14 cellular contexts compared by ENCODE assay signal in genomic region chr9:76472925-76473324, GRCh38. TPM values are rescaled to one million over a fixed set of nuclear protein-coding genes. Genes with fewer than 3 reads are reported as not detected.
DNase-seq lines count a peak whose midpoint lies in the region; ATAC-seq lines count a peak whose summit lies in the region.
"Had no signal": no experiment of that assay in that cellular context is flagged by ENCODE, and none has a peak within 500 bp of the region (broad histone marks: within the 10 kb centered on the region; RNA-seq: fewer than 3 reads in every experiment).

No MANE protein-coding gene starts in this region.

- H3K27me3 Mint-ChIP-seq in immature natural killer cell (ENCODE audit: low read depth in 3 of 3) = no peaks in the 10 kb centered on the region
- no peaks in the 10 kb centered on the region for H3K27me3 Mint-ChIP-seq in stimulated activated naive B cell treated with anti-CD40 and anti-IgM and Interleukin-4, amounts not matched to agents 10 μg/mL and 1 μg/mL and 100 μg/mL, for 72 hours

- peaks cover 0 to 4% (median under 1%) of the 10 kb centered on the region in 3 donors for H3K36me3 Mint-ChIP-seq in immature natural killer cell
- H3K36me3 Mint-ChIP-seq in stimulated activated naive B cell treated with anti-CD40 and anti-IgM and Interleukin-4, amounts not matched to agents 10 μg/mL and 1 μg/mL and 100 μg/mL, for 72 hours = peaks cover 35 to 48% of the 10 kb centered on the region in 2 donors
- H3K36me3 Mint-ChIP-seq: stimulated activated effector memory CD8-positive, alpha-beta T cell treated with anti-CD3 and anti-CD28 coated beads, Interleukin-12 subunit alpha, Interleukin-12 subunit beta, amount 100 ng/mL, for 72 hours had no signal

- peaks cover 27 to 35% of the 10 kb centered on the region in 2 donors for H3K4me1 Mint-ChIP-seq in immature natural killer cell
- peaks cover 48 to 67% of the 10 kb centered on the region in 2 donors for H3K4me1 Mint-ChIP-seq in stimulated activated naive B cell treated with anti-CD40 and anti-IgM and Interleukin-4, amounts not matched to agents 10 μg/mL and 1 μg/mL and 100 μg/mL, for 72 hours

- H3K9me3 Mint-ChIP-seq in immature natural killer cell = no peaks in the 10 kb centered on the region
- peaks cover 4 to 6% of the 10 kb centered on the region in 2 donors for H3K9me3 Mint-ChIP-seq in stimulated activated naive B cell treated with anti-CD40 and anti-IgM and Interleukin-4, amounts not matched to agents 10 μg/mL and 1 μg/mL and 100 μg/mL, for 72 hours
- H3K9me3 Mint-ChIP-seq: stimulated activated effector memory CD8-positive, alpha-beta T cell treated with anti-CD3 and anti-CD28 coated beads, Interleukin-12 subunit alpha, Interleukin-12 subunit beta, amount 100 ng/mL, for 72 hours had no signal

- ATAC-seq in stimulated activated naive B cell treated with anti-CD40 and anti-IgM and Interleukin-4, amounts not matched to agents 10 μg/mL and 1 μg/mL and 100 μg/mL, for 72 hours (replicated peaks) = no peak

- H3K4me3 Mint-ChIP-seq in immature natural killer cell = peak overlapping the region in 4 of 5 donors; percentile 36 to 81 (median 54)
- H3K4me3 Mint-ChIP-seq in stimulated activated naive B cell treated with anti-CD40 and anti-IgM and Interleukin-4, amounts not matched to agents 10 μg/mL and 1 μg/mL and 100 μg/mL, for 72 hours = peak overlapping the region; percentile 71
- H3K4me3 Mint-ChIP-seq: stimulated activated effector memory CD8-positive, alpha-beta T cell treated with anti-CD3 and anti-CD28 coated beads, Interleukin-12 subunit alpha, Interleukin-12 subunit beta, amount 100 ng/mL, for 72 hours had no signal

- peak; percentile 45 for DNase-seq in NCI-H1436 treated with DMSO at 0.1 percent for 48 hours (lab: John Stamatoyannopoulos, UW)
- DNase-seq in NCI-H1436 (lab: John Stamatoyannopoulos, UW) = no peak
- peak; percentile 19 for DNase-seq in NCI-H774 (lab: John Stamatoyannopoulos, UW)
- no peak for DNase-seq in immature natural killer cell
- DNase-seq in stimulated activated naive B cell treated with anti-CD40 and anti-IgM and Interleukin-4, amounts not matched to agents 10 μg/mL and 1 μg/mL and 100 μg/mL, for 72 hours = no peak
- DNase-seq in stimulated activated CD4-positive, alpha-beta T cell treated with anti-CD3 and anti-CD28 coated beads, Interleukin-4, amount 100 ng/mL, for 4 hours = no peak
- DNase-seq in activated T-cell treated with anti-CD3 and anti-CD28 coated beads, Interleukin-2, amount 50 U/mL, for 1 hour = no peak
- no peak for DNase-seq in hippocampal formation (lab: John Stamatoyannopoulos, UW)
- DNase-seq: adrenal gland; DMS79; effector memory CD4-positive, alpha-beta T cell; NCI-H82; T-helper 2 cell had no signal

- peak overlapping the region in 4 of 6 donors; percentile 45 to 83 (median 64) for H3K27ac Mint-ChIP-seq in immature natural killer cell
- H3K27ac Mint-ChIP-seq in stimulated activated naive B cell treated with anti-CD40 and anti-IgM and Interleukin-4, amounts not matched to agents 10 μg/mL and 1 μg/mL and 100 μg/mL, for 72 hours = peak overlapping the region; percentile 96
- H3K27ac Mint-ChIP-seq: stimulated activated effector memory CD8-positive, alpha-beta T cell treated with anti-CD3 and anti-CD28 coated beads, Interleukin-12 subunit alpha, Interleukin-12 subunit beta, amount 100 ng/mL, for 72 hours had no signal

RNA-seq across cellular contexts. Expression of gene GCNT1, which starts 13.9 kb away (rescaled TPM):
- polyA plus RNA-seq in immature natural killer cell = 10 to 100 TPM in 1 of 3 donors, 1 to 10 TPM in 2; 4.8 to 18.9 (median 9.1) TPM

Comparison
In these comparisons a context has a peak if more than half of its experiments do, and no peak if none do; other contexts are left out.
1. DNase-seq: peak in NCI-H1436 treated with DMSO at 0.1 percent for 48 hours (single experiment) and NCI-H774 (single experiment); none in NCI-H1436 (single experiment), immature natural killer cell (0 of 3), stimulated activated naive B cell treated with anti-CD40 and anti-IgM and Interleukin-4, amounts not matched to agents 10 μg/mL and 1 μg/mL and 100 μg/mL, for 72 hours (single experiment), stimulated activated CD4-positive, alpha-beta T cell treated with anti-CD3 and anti-CD28 coated beads, Interleukin-4, amount 100 ng/mL, for 4 hours (0 of 2), activated T-cell treated with anti-CD3 and anti-CD28 coated beads, Interleukin-2, amount 50 U/mL, for 1 hour (single experiment) and hippocampal formation (0 of 2).